ENCODE assay signal across 8 cellular contexts in genomic region chr6:141562801-141563763, GRCh38.
DNase-seq lines count a peak whose midpoint lies in the region; ATAC-seq and TF ChIP-seq lines count a peak whose summit lies in the region.

No MANE protein-coding gene starts in this region.

- DNase-seq in CD14-positive monocyte (ENCODE audit: low spot score): no peak
- DNase-seq in GM19240 (ENCODE audit: insufficient read length, low spot score): peak; percentile 41
- peak; percentile 35 for DNase-seq in NCI-H226
- peak; percentile 3 to 55 for DNase-seq in activated CD4-positive, alpha-beta T cell treated with anti-CD3 and anti-CD28 coated beads for 24 hours (ENCODE audit: low read depth in 2 of 2)
- peak; percentile 93 to 95 for DNase-seq in dermis microvascular lymphatic vessel endothelial cell (ENCODE audit: low read depth in 2 of 2)
- DNase-seq in lung microvascular endothelial cell (ENCODE audit: low read depth in 2 of 2): peak; percentile 96
- DNase-seq in stimulated activated CD4-positive, alpha-beta T cell treated with anti-CD3 and anti-CD28 coated beads, TNF-alpha, amount 100 ng/mL, for 48 hours (ENCODE audit: low read depth in 3 of 3): peak in 2 of 3 donors; percentile 29 to 35

- H3K4me1 Mint-ChIP-seq in CD14-positive monocyte: peaks cover 11% of the 10 kb centered on the region

- H3K9me3 Mint-ChIP-seq in CD14-positive monocyte: peaks cover 0 to 2% (median 0%) of the 10 kb centered on the region in 7 donors

- H3K36me3 Mint-ChIP-seq in CD14-positive monocyte: no peaks in the 10 kb centered on the region

- intact Hi-C loops in CD14-positive monocyte (cut with micrococcal nuclease): no loop called here

- ATAC-seq in HG03378 (IDR thresholded peaks at IDR 0.05; ENCODE audit: unreplicated experiment): peak; percentile 89

- H3K4me3 Mint-ChIP-seq in CD14-positive monocyte: peak overlapping the region; percentile 73 to 92

- H3K27ac Mint-ChIP-seq in CD14-positive monocyte: peak overlapping the region in 4 of 7 donors; percentile 37 to 58 (median 50)

- peaks cover 0 to 3% (median 2%) of the 10 kb centered on the region in 3 donors for H3K27me3 Mint-ChIP-seq in CD14-positive monocyte (ENCODE audit: low read depth in 3 of 3)

- TF ChIP-seq CTCF in CD14-positive monocyte (IDR thresholded peaks at IDR 0.05): peak; percentile 87
